ENCODE assay signal across 28 cellular contexts in genomic region chr4:1596393-1596792, GRCh38.
DNase-seq lines count a peak whose midpoint lies in the region; ATAC-seq and TF ChIP-seq lines count a peak whose summit lies in the region.
"Had no signal": no experiment of that assay in that cellular context is flagged by ENCODE, and none has a peak within 500 bp of the region (broad histone marks: within the 10 kb centered on the region; RNA-seq: fewer than 3 reads in every experiment).

No MANE protein-coding gene starts in this region.

- intact Hi-C loops in OCI-LY7 (cut with micrococcal nuclease; ENCODE audit: unreplicated experiment), result no loop called here
- intact Hi-C loops in posterior vena cava (cut with DNase I), result no loop called here

- H3K4me2 ChIP-seq in OCI-LY7 (ENCODE audit: low read length), result no peak overlapping the region

- no peaks in the 10 kb centered on the region for H3K36me3 Mint-ChIP-seq in activated CD8-positive, alpha-beta memory T cell treated with anti-CD3 and anti-CD28 coated beads, Interleukin-2, amount 10 ng/mL, durations not matched to agents 7 days and 5 days
- peaks cover 5% of the 10 kb centered on the region for H3K36me3 Mint-ChIP-seq in glutamatergic neuron (ENCODE audit: unreplicated experiment)
- H3K36me3 Mint-ChIP-seq: immature natural killer cell had no signal

- no peak overlapping the region for H3K4me3 Mint-ChIP-seq in activated CD8-positive, alpha-beta memory T cell treated with anti-CD3 and anti-CD28 coated beads, Interleukin-2, amount 10 ng/mL, durations not matched to agents 7 days and 5 days
- no peak overlapping the region for H3K4me3 Mint-ChIP-seq in glutamatergic neuron (ENCODE audit: unreplicated experiment)
- H3K4me3 Mint-ChIP-seq: immature natural killer cell; nephron progenitor cell; stimulated activated naive CD8-positive, alpha-beta T cell treated with anti-CD3 and anti-CD28 coated beads, Interleukin-15, Interleukin-2, amounts not matched to agents 100 ng/mL and 50 ng/mL, for 24 hours had no signal

- no peaks in the 10 kb centered on the region for H3K79me2 ChIP-seq in OCI-LY7 (ENCODE audit: insufficient read depth, low read depth, low read length)
- H3K79me2 ChIP-seq: parathyroid adenoma had no signal

- H3K4me1 ChIP-seq in OCI-LY7 (ENCODE audit: insufficient read depth, low read length, poor library complexity, severe bottlenecking), result peaks cover 8% of the 10 kb centered on the region
- H3K4me1 ChIP-seq: breast epithelium, colonic mucosa, heart right ventricle, left lung, parathyroid adenoma, tibial nerve had no signal

- no peaks in the 10 kb centered on the region for H3K9me2 ChIP-seq in OCI-LY7 (ENCODE audit: insufficient read depth, low read length)

- H4K20me1 ChIP-seq in OCI-LY7 (ENCODE audit: insufficient read depth, low read length), result no peaks in the 10 kb centered on the region

- H3K27ac Mint-ChIP-seq in activated CD8-positive, alpha-beta memory T cell treated with anti-CD3 and anti-CD28 coated beads, Interleukin-2, amount 10 ng/mL, durations not matched to agents 7 days and 5 days, result no peak overlapping the region
- peak overlapping the region; percentile 28 for H3K27ac Mint-ChIP-seq in glutamatergic neuron (ENCODE audit: unreplicated experiment)
- H3K27ac Mint-ChIP-seq: immature natural killer cell; nephron progenitor cell; stimulated activated naive CD8-positive, alpha-beta T cell treated with anti-CD3 and anti-CD28 coated beads, Interleukin-15, Interleukin-2, amounts not matched to agents 100 ng/mL and 50 ng/mL, for 24 hours had no signal

- H2AFZ ChIP-seq in OCI-LY7 (ENCODE audit: low read length), result no peak overlapping the region
- H2AFZ ChIP-seq: parathyroid adenoma had no signal

- no peak overlapping the region for H3K27ac ChIP-seq in OCI-LY7 (ENCODE audit: low read depth, low read length, poor library complexity, severe bottlenecking)
- H3K27ac ChIP-seq: breast epithelium, colonic mucosa, heart right ventricle, HL-60, left lung, parathyroid adenoma, tibial nerve had no signal

- no peaks in the 10 kb centered on the region for H3K27me3 Mint-ChIP-seq in activated CD8-positive, alpha-beta memory T cell treated with anti-CD3 and anti-CD28 coated beads, Interleukin-2, amount 10 ng/mL, durations not matched to agents 7 days and 5 days
- peaks cover 8% of the 10 kb centered on the region for H3K27me3 Mint-ChIP-seq in glutamatergic neuron (ENCODE audit: unreplicated experiment)
- H3K27me3 Mint-ChIP-seq: stimulated activated naive CD8-positive, alpha-beta T cell treated with anti-CD3 and anti-CD28 coated beads, Interleukin-15, Interleukin-2, amounts not matched to agents 100 ng/mL and 50 ng/mL, for 24 hours had no signal

- no peaks in the 10 kb centered on the region for H3K9me3 ChIP-seq in OCI-LY7 (ENCODE audit: low read length)
- H3K9me3 ChIP-seq: colonic mucosa had no signal

- peak; percentile 3 for DNase-seq in activated CD8-positive, alpha-beta memory T cell treated with anti-CD3 and anti-CD28 coated beads, Interleukin-2, amount 50 U/mL, for 4 hours
- DNase-seq in activated CD8-positive, alpha-beta memory T cell treated with anti-CD3 and anti-CD28 coated beads, Interleukin-2, amount 10 ng/mL, durations not matched to agents 7 days and 5 days, result no peak
- DNase-seq in OCI-LY7 (ENCODE audit: low spot score) (no peak), glutamatergic neuron (peak; percentile 23), posterior vena cava (ENCODE audit: low spot score) (peak; percentile 36), RPMI8226 (no peak), NCI-H510A (lab: John Stamatoyannopoulos, UW) (no peak), NCI-H1694 treated with DMSO at 0.1 percent for 48 hours (lab: John Stamatoyannopoulos, UW) (no peak)
- DNase-seq: activated CD4-positive, alpha-beta T cell treated with anti-CD3 and anti-CD28 coated beads, Interleukin-2, amount 50 U/mL, for 1 hour; activated effector memory CD4-positive, alpha-beta T cell treated with anti-CD3 and anti-CD28 coated beads, Interleukin-2, amount 50 U/mL, for 16 hours; AML-193; colonic mucosa; effector memory CD4-positive, alpha-beta T cell; foreskin fibroblast; GF-D8; GOT3; immature natural killer cell; NCI-H187; nephron progenitor cell; stimulated activated CD4-positive, alpha-beta T cell treated with anti-CD3 and anti-CD28 coated beads, Interleukin-15, amount 100 ng/mL, for 24 hours had no signal

- H3K36me3 ChIP-seq in OCI-LY7 (ENCODE audit: insufficient read depth, low read length), result no peaks in the 10 kb centered on the region
- H3K36me3 ChIP-seq: breast epithelium, colonic mucosa, heart right ventricle, left lung, tibial nerve had no signal

- peaks cover 6% of the 10 kb centered on the region for H3K9me3 Mint-ChIP-seq in activated CD8-positive, alpha-beta memory T cell treated with anti-CD3 and anti-CD28 coated beads, Interleukin-2, amount 10 ng/mL, durations not matched to agents 7 days and 5 days (ENCODE audit: low read depth)
- H3K9me3 Mint-ChIP-seq in glutamatergic neuron (ENCODE audit: unreplicated experiment), result peaks cover 6% of the 10 kb centered on the region
- H3K9me3 Mint-ChIP-seq: stimulated activated naive CD8-positive, alpha-beta T cell treated with anti-CD3 and anti-CD28 coated beads, Interleukin-15, Interleukin-2, amounts not matched to agents 100 ng/mL and 50 ng/mL, for 24 hours had no signal

- CTCF ChIA-PET in activated CD8-positive, alpha-beta memory T cell treated with anti-CD3 and anti-CD28 coated beads, Interleukin-2, amount 10 ng/mL, durations not matched to agents 7 days and 5 days (lab: Charles Lee), result no interaction called here
- CTCF ChIA-PET in OCI-LY7 (lab: Charles Lee; ENCODE audit: unreplicated experiment), result no interaction called here

- POLR2A ChIA-PET in OCI-LY7 (lab: Charles Lee), result no interaction called here

- H3K4me3 ChIP-seq in OCI-LY7 (ENCODE audit: low read depth, low read length, poor library complexity, severe bottlenecking), result no peak overlapping the region
- H3K4me3 ChIP-seq: breast epithelium, colonic mucosa, heart right ventricle, left lung, tibial nerve had no signal

- no peak for ATAC-seq in activated CD8-positive, alpha-beta memory T cell treated with anti-CD3 and anti-CD28 coated beads, Interleukin-2, amount 10 ng/mL, durations not matched to agents 7 days and 5 days
- ATAC-seq: heart right ventricle, left lung, sciatic nerve had no signal

- no peaks in the 10 kb centered on the region for H3K4me1 Mint-ChIP-seq in activated CD8-positive, alpha-beta memory T cell treated with anti-CD3 and anti-CD28 coated beads, Interleukin-2, amount 10 ng/mL, durations not matched to agents 7 days and 5 days
- peaks cover 15% of the 10 kb centered on the region for H3K4me1 Mint-ChIP-seq in glutamatergic neuron (ENCODE audit: low read depth, unreplicated experiment)
- H3K4me1 Mint-ChIP-seq: immature natural killer cell had no signal

- BruUV-seq in OCI-LY7 (replicated peaks; lab: Mats Ljungman, UMichigan), result no TSS peak

- TF ChIP-seq CTCF in OCI-LY7 (conservative IDR thresholded peaks at IDR 0.05; ENCODE audit: low read length), result 0 out of 2 replicates have a peak, but pooled peaks have one; percentile 17
- TF ChIP-seq CTCF in glutamatergic neuron (IDR thresholded peaks at IDR 0.05; ENCODE audit: partially characterized antibody, unreplicated experiment), result no peak

Comparison
In these comparisons a context has a peak if more than half of its experiments do, and no peak if none do; other contexts are left out.
1. DNase-seq: peak in activated CD8-positive, alpha-beta memory T cell treated with anti-CD3 and anti-CD28 coated beads, Interleukin-2, amount 50 U/mL, for 4 hours (single experiment), glutamatergic neuron (single experiment) and posterior vena cava (single experiment); none in activated CD8-positive, alpha-beta memory T cell treated with anti-CD3 and anti-CD28 coated beads, Interleukin-2, amount 10 ng/mL, durations not matched to agents 7 days and 5 days (single experiment), OCI-LY7 (single experiment), RPMI8226 (single experiment), NCI-H510A (single experiment) and NCI-H1694 treated with DMSO at 0.1 percent for 48 hours (single experiment).